In the genomic region with DNA sequence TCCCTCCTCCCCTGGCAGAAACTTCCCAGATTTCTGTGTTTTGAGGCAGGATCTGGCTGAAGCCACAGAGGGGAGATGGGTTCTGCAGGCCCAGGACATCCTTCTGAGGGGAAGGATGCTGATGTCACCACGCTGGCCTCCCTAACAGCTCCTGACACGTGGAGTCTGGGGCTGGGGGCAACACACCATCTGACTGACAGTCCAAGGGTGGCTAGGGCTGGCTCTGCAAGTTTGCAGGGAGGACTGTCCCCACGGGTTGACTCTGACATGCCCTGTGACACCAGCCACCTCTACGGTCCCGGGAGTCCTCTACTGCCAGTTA, we compare ENCODE assay signal across 1 cellular context.
TF ChIP-seq lines count a peak whose summit lies in the region.

No MANE protein-coding gene starts in this region.

TF ChIP-seq in GM23338, 12 proteins besides CTCF, POLR2A, EP300 and RAD21:
- TF ChIP-seq CREB1 (CRISPR knock-in tag; IDR thresholded peaks at IDR 0.05; ENCODE audit: low read depth) (no peak), EZH2phosphoT487 (IDR thresholded peaks at IDR 0.05; ENCODE audit: unreplicated experiment) (no peak), NANOG (IDR thresholded peaks at IDR 0.05; ENCODE audit: borderline replicate concordance) (no peak), POLR2AphosphoS5 (IDR thresholded peaks at IDR 0.05; ENCODE audit: low read depth) (no peak), ZNF114 (CRISPR knock-in tag; IDR thresholded peaks at IDR 0.05) (no peak), EZH2 (IDR thresholded peaks at IDR 0.05; ENCODE audit: low read depth, unreplicated experiment) (no peak), ZNF331 (CRISPR knock-in tag; IDR thresholded peaks at IDR 0.05; ENCODE audit: low read depth) (no peak), JUNB (IDR thresholded peaks at IDR 0.05; ENCODE audit: unreplicated experiment) (no peak), STAT1 (IDR thresholded peaks at IDR 0.05; ENCODE audit: unreplicated experiment) (no peak)
- TF ChIP-seq, protein P1, sequence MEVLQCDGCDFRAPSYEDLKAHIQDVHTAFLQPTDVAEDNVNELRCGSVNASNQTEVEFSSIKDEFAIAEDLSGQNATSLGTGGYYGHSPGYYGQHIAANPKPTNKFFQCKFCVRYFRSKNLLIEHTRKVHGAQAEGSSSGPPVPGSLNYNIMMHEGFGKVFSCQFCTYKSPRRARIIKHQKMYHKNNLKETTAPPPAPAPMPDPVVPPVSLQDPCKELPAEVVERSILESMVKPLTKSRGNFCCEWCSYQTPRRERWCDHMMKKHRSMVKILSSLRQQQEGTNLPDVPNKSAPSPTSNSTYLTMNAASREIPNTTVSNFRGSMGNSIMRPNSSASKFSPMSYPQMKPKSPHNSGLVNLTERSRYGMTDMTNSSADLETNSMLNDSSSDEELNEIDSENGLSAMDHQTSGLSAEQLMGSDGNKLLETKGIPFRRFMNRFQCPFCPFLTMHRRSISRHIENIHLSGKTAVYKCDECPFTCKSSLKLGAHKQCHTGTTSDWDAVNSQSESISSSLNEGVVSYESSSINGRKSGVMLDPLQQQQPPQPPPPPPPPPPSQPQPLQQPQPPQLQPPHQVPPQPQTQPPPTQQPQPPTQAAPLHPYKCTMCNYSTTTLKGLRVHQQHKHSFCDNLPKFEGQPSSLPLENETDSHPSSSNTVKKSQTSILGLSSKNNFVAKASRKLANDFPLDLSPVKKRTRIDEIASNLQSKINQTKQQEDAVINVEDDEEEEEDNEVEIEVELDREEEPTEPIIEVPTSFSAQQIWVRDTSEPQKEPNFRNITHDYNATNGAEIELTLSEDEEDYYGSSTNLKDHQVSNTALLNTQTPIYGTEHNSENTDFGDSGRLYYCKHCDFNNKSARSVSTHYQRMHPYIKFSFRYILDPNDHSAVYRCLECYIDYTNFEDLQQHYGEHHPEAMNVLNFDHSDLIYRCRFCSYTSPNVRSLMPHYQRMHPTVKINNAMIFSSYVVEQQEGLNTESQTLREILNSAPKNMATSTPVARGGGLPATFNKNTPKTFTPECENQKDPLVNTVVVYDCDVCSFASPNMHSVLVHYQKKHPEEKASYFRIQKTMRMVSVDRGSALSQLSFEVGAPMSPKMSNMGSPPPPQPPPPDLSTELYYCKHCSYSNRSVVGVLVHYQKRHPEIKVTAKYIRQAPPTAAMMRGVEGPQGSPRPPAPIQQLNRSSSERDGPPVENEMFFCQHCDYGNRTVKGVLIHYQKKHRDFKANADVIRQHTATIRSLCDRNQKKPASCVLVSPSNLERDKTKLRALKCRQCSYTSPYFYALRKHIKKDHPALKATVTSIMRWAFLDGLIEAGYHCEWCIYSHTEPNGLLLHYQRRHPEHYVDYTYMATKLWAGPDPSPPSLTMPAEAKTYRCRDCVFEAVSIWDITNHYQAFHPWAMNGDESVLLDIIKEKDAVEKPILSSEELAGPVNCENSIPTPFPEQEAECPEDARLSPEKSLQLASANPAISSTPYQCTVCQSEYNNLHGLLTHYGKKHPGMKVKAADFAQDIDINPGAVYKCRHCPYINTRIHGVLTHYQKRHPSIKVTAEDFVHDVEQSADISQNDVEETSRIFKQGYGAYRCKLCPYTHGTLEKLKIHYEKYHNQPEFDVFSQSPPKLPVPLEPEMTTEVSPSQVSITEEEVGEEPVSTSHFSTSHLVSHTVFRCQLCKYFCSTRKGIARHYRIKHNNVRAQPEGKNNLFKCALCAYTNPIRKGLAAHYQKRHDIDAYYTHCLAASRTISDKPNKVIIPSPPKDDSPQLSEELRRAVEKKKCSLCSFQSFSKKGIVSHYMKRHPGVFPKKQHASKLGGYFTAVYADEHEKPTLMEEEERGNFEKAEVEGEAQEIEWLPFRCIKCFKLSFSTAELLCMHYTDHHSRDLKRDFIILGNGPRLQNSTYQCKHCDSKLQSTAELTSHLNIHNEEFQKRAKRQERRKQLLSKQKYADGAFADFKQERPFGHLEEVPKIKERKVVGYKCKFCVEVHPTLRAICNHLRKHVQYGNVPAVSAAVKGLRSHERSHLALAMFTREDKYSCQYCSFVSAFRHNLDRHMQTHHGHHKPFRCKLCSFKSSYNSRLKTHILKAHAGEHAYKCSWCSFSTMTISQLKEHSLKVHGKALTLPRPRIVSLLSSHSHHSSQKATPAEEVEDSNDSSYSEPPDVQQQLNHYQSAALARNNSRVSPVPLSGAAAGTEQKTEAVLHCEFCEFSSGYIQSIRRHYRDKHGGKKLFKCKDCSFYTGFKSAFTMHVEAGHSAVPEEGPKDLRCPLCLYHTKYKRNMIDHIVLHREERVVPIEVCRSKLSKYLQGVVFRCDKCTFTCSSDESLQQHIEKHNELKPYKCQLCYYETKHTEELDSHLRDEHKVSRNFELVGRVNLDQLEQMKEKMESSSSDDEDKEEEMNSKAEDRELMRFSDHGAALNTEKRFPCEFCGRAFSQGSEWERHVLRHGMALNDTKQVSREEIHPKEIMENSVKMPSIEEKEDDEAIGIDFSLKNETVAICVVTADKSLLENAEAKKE (CRISPR knock-in tag; IDR thresholded peaks at IDR 0.05), result no peak
- TF ChIP-seq, protein P2, sequence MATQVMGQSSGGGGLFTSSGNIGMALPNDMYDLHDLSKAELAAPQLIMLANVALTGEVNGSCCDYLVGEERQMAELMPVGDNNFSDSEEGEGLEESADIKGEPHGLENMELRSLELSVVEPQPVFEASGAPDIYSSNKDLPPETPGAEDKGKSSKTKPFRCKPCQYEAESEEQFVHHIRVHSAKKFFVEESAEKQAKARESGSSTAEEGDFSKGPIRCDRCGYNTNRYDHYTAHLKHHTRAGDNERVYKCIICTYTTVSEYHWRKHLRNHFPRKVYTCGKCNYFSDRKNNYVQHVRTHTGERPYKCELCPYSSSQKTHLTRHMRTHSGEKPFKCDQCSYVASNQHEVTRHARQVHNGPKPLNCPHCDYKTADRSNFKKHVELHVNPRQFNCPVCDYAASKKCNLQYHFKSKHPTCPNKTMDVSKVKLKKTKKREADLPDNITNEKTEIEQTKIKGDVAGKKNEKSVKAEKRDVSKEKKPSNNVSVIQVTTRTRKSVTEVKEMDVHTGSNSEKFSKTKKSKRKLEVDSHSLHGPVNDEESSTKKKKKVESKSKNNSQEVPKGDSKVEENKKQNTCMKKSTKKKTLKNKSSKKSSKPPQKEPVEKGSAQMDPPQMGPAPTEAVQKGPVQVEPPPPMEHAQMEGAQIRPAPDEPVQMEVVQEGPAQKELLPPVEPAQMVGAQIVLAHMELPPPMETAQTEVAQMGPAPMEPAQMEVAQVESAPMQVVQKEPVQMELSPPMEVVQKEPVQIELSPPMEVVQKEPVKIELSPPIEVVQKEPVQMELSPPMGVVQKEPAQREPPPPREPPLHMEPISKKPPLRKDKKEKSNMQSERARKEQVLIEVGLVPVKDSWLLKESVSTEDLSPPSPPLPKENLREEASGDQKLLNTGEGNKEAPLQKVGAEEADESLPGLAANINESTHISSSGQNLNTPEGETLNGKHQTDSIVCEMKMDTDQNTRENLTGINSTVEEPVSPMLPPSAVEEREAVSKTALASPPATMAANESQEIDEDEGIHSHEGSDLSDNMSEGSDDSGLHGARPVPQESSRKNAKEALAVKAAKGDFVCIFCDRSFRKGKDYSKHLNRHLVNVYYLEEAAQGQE (IDR thresholded peaks at IDR 0.05; ENCODE audit: unreplicated experiment), result no peak
- TF ChIP-seq, protein P3, sequence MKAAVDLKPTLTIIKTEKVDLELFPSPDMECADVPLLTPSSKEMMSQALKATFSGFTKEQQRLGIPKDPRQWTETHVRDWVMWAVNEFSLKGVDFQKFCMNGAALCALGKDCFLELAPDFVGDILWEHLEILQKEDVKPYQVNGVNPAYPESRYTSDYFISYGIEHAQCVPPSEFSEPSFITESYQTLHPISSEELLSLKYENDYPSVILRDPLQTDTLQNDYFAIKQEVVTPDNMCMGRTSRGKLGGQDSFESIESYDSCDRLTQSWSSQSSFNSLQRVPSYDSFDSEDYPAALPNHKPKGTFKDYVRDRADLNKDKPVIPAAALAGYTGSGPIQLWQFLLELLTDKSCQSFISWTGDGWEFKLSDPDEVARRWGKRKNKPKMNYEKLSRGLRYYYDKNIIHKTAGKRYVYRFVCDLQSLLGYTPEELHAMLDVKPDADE (IDR thresholded peaks at IDR 0.05), result no peak
TF ChIP-seq in GM23338: peak in this region for 0.
